ENCODE assay signal across 27 cellular contexts in genomic region chr12:30977124-30977523, GRCh38. TPM values are rescaled to one million over a fixed set of nuclear protein-coding genes. Genes with fewer than 3 reads are reported as not detected.
"Had no signal": no experiment of that assay in that cellular context is flagged by ENCODE, and none has a peak within 500 bp of the region (broad histone marks: within the 10 kb centered on the region; RNA-seq: fewer than 3 reads in every experiment).

No MANE protein-coding gene starts in this region.

- H3K9ac ChIP-seq: SK-N-SH had no signal

- H3K4me3 Mint-ChIP-seq: activated CD4-positive, alpha-beta memory T cell treated with anti-CD3 and anti-CD28 coated beads for 36 hours; activated CD4-positive, alpha-beta T cell treated with anti-CD3 and anti-CD28 coated beads, Interleukin-2, amount 10 ng/mL, durations not matched to agents 7 days and 5 days; activated naive CD8-positive, alpha-beta T cell treated with anti-CD3 and anti-CD28 coated beads, Interleukin-2, amount 10 ng/mL, durations not matched to agents 7 days and 5 days; activated T-cell treated with anti-CD3 and anti-CD28 coated beads, Interleukin-2, amount 50 U/mL, for 4 hours had no signal

- H3K4me3 ChIP-seq: adrenal gland, breast epithelium, SJCRH30 had no signal

- H3K36me3 Mint-ChIP-seq: activated CD4-positive, alpha-beta memory T cell treated with anti-CD3 and anti-CD28 coated beads for 36 hours; activated naive CD8-positive, alpha-beta T cell treated with anti-CD3 and anti-CD28 coated beads, Interleukin-2, amount 10 ng/mL, durations not matched to agents 7 days and 5 days had no signal

- ATAC-seq: activated T-cell treated with anti-CD3 and anti-CD28 coated beads, Interleukin-2, amount 50 U/mL, for 4 hours; Panc1 had no signal

- H3K4me1 ChIP-seq: adrenal gland, breast epithelium, SJCRH30 had no signal

- H3K27ac ChIP-seq: adrenal gland, breast epithelium, SJCRH30, VCaP had no signal

- H3K27ac Mint-ChIP-seq: activated CD4-positive, alpha-beta memory T cell treated with anti-CD3 and anti-CD28 coated beads for 36 hours; activated CD4-positive, alpha-beta T cell treated with anti-CD3 and anti-CD28 coated beads, Interleukin-2, amount 10 ng/mL, durations not matched to agents 7 days and 5 days; activated naive CD8-positive, alpha-beta T cell treated with anti-CD3 and anti-CD28 coated beads, Interleukin-2, amount 10 ng/mL, durations not matched to agents 7 days and 5 days; activated T-helper 2 cell treated with anti-CD3 and anti-CD28 coated beads, Interferon-gamma antibody, Interleukin-2, Interleukin-4, amounts not matched to agents 10 μg/mL and 5 μg/mL and 100 μg/mL, durations not matched to agents 14 hours and 24 hours and 36 hours had no signal

- H3K9me3 Mint-ChIP-seq: activated CD4-positive, alpha-beta memory T cell treated with anti-CD3 and anti-CD28 coated beads for 36 hours; activated CD4-positive, alpha-beta T cell treated with anti-CD3 and anti-CD28 coated beads, Interleukin-2, amount 10 ng/mL, durations not matched to agents 7 days and 5 days; activated naive CD8-positive, alpha-beta T cell treated with anti-CD3 and anti-CD28 coated beads, Interleukin-2, amount 10 ng/mL, durations not matched to agents 7 days and 5 days; activated T-cell treated with anti-CD3 and anti-CD28 coated beads, Interleukin-2, amount 50 U/mL, for 4 hours; activated T-helper 2 cell treated with anti-CD3 and anti-CD28 coated beads, Interferon-gamma antibody, Interleukin-2, Interleukin-4, amounts not matched to agents 10 μg/mL and 5 μg/mL and 100 μg/mL, durations not matched to agents 14 hours and 24 hours and 36 hours had no signal

- DNase-seq: activated CD4-positive, alpha-beta memory T cell treated with anti-CD3 and anti-CD28 coated beads for 36 hours; activated CD4-positive, alpha-beta T cell treated with anti-CD3 and anti-CD28 coated beads, Interleukin-2, amount 10 ng/mL, durations not matched to agents 7 days and 5 days; activated CD4-positive, CD25-positive, alpha-beta regulatory T cell; activated CD8-positive, alpha-beta memory T cell treated with anti-CD3 and anti-CD28 coated beads for 24 hours; activated naive CD4-positive, alpha-beta T cell treated with anti-CD3 and anti-CD28 coated beads, Interleukin-2, amount 50 U/mL, for 16 hours; activated naive CD8-positive, alpha-beta T cell treated with anti-CD3 and anti-CD28 coated beads, Interleukin-2, amount 10 ng/mL, durations not matched to agents 7 days and 5 days; activated T-cell treated with anti-CD3 and anti-CD28 coated beads, Interleukin-2, amount 50 U/mL, for 4 hours; adrenal gland; aorta; Karpas-422; NCI-H1105 treated with DMSO at 0.1 percent for 48 hours; NCI-H2029; NCI-H345; NCI-H510A; NCI-H526 treated with DMSO at 0.1 percent for 48 hours; NK-92 treated with Interleukin-12 subunit alpha and Interleukin-12 subunit beta, amount 100 ng/mL, for 24 hours; OCI-M1; Right ventricle myocardium superior; RPMI8226; SJCRH30; SK-N-SH; T-helper 1 cell had no signal

- H3K36me3 ChIP-seq: adrenal gland, breast epithelium, SJCRH30 had no signal

- H3K4me1 Mint-ChIP-seq: activated CD4-positive, alpha-beta T cell treated with anti-CD3 and anti-CD28 coated beads, Interleukin-2, amount 10 ng/mL, durations not matched to agents 7 days and 5 days; activated naive CD8-positive, alpha-beta T cell treated with anti-CD3 and anti-CD28 coated beads, Interleukin-2, amount 10 ng/mL, durations not matched to agents 7 days and 5 days had no signal

- H3K4me2 ChIP-seq: SK-N-SH had no signal

- H3K9me3 ChIP-seq: adrenal gland, breast epithelium, SJCRH30, SK-N-SH had no signal

- H3K27me3 ChIP-seq: adrenal gland, breast epithelium, SJCRH30 had no signal

- H3K27me3 Mint-ChIP-seq: activated CD4-positive, alpha-beta T cell treated with anti-CD3 and anti-CD28 coated beads, Interleukin-2, amount 10 ng/mL, durations not matched to agents 7 days and 5 days; activated naive CD8-positive, alpha-beta T cell treated with anti-CD3 and anti-CD28 coated beads, Interleukin-2, amount 10 ng/mL, durations not matched to agents 7 days and 5 days had no signal

RNA-seq across cellular contexts. Expression of gene TSPAN11, which starts 50.6 kb away (rescaled TPM):
- total RNA-seq: activated CD4-positive, alpha-beta memory T cell treated with anti-CD3 and anti-CD28 coated beads for 36 hours; activated CD4-positive, alpha-beta T cell treated with anti-CD3 and anti-CD28 coated beads, Interleukin-2, amount 10 ng/mL, durations not matched to agents 7 days and 5 days; activated naive CD8-positive, alpha-beta T cell treated with anti-CD3 and anti-CD28 coated beads, Interleukin-2, amount 10 ng/mL, durations not matched to agents 7 days and 5 days; activated T-cell treated with anti-CD3 and anti-CD28 coated beads, Interleukin-2, amount 50 U/mL, for 4 hours; activated T-helper 2 cell treated with anti-CD3 and anti-CD28 coated beads, Interferon-gamma antibody, Interleukin-2, Interleukin-4, amounts not matched to agents 10 μg/mL and 5 μg/mL and 100 μg/mL, durations not matched to agents 14 hours and 24 hours and 36 hours; T-helper 2 cell treated with Interferon-gamma antibody and Interleukin-4, amounts not matched to agents 100 ng/mL and 5 ng/mL, for 36 hours had no signal
